In the genomic region with DNA sequence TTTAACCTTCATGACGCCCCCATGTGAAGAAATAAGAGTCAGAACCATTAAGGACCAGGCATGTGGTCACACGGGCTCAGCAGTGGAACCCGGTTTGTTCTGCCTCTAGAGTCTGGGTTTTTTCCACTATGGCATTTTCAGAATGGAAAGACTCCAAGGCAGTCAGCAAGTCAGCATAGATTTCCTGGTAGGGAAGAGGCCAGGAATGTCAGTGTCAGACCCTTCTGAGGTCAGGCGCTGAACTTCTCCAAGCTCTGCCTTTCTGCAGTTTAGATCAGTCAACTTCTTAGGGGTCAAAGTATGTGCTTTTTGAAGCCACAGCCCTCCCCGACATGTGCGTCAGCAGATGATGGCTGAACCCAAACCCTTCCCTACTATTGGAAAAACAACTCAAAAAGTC, we compare ENCODE assay signal across 17 cellular contexts. TPM values are rescaled to one million over a fixed set of nuclear protein-coding genes. Genes with fewer than 3 reads are reported as not detected.
A peak's percentile ranks its signal among the peaks of the same experiment; 100 is the strongest.
DNase-seq lines count a peak whose midpoint lies in the region; ATAC-seq and TF ChIP-seq lines count a peak whose summit lies in the region.
"Had no signal": no experiment of that assay in that cellular context is flagged by ENCODE, and none has a peak within 500 bp of the region (broad histone marks: within the 10 kb centered on the region; RNA-seq: fewer than 3 reads in every experiment).

No MANE protein-coding gene starts in this region.

- H3K4me3 Mint-ChIP-seq in Caco-2 (ENCODE audit: unreplicated experiment) = no peak overlapping the region

- H3K27ac ChIP-seq in left ventricle myocardium inferior (replicated peaks) = peak overlapping the region; percentile 40
- peak overlapping the region; percentile 7 for H3K27ac ChIP-seq in angular gyrus (ENCODE audit: low read depth, low read length)
- H3K27ac ChIP-seq: GM23248 had no signal

- H3K4me1 ChIP-seq in left ventricle myocardium inferior = peaks cover 24% of the 10 kb centered on the region
- peaks cover 6% of the 10 kb centered on the region; the same call in 1 of the 2 replicates for H3K4me1 ChIP-seq in Caco-2
- H3K4me1 ChIP-seq: HAP-1 had no signal

- intact Hi-C loops in left ventricle myocardium inferior (cut with micrococcal nuclease) (no loop called here), left cardiac atrium (cut with DNase I) (loop anchor here in 1 of 2 donors (10.0 kb wide), 1 partner anchor 436 kb away; no protein-coding TSS in a partner anchor), left ventricle myocardium superior (cut with micrococcal nuclease) (no loop called here), Caco-2 (cut with micrococcal nuclease; ENCODE audit: unreplicated experiment) (loop anchor here (10.0 kb wide), 1 partner anchor 74 kb away; the partner anchor contains the start of gene SLC39A11)

- H3K36me3 ChIP-seq in left ventricle myocardium inferior = no peaks in the 10 kb centered on the region
- H3K36me3 ChIP-seq in Caco-2 (ENCODE audit: control insufficient read depth, insufficient read depth, low read length) = no peaks in the 10 kb centered on the region
- H3K36me3 ChIP-seq: HAP-1 had no signal

- CTCF ChIA-PET in Caco-2 (lab: Charles Lee) = no interaction called here

- BruUV-seq in Caco-2 (replicated peaks; lab: Mats Ljungman, UMichigan) = no TSS peak

- no peaks in the 10 kb centered on the region for H3K9me3 Mint-ChIP-seq in Caco-2 (ENCODE audit: unreplicated experiment)

- ATAC-seq in left cardiac atrium (no peak), left ventricle myocardium superior (peak; percentile 47), GM21825 (IDR thresholded peaks at IDR 0.05; ENCODE audit: unreplicated experiment) (no peak), HG02938 (IDR thresholded peaks at IDR 0.05; ENCODE audit: unreplicated experiment) (no peak)

- POLR2A ChIA-PET in Caco-2 (lab: Charles Lee) = no interaction called here

- H3K9me3 ChIP-seq in left ventricle myocardium inferior (replicated peaks) (no peaks in the 10 kb centered on the region), Caco-2 (no peaks in the 10 kb centered on the region)
- H3K9me3 ChIP-seq: HAP-1 had no signal

- H3K27me3 ChIP-seq in left ventricle myocardium inferior (ENCODE audit: low read depth) (peaks cover 61% of the 10 kb centered on the region), Caco-2 (replicated peaks; ENCODE audit: control insufficient read depth, insufficient read depth, low read length) (peaks cover 6% of the 10 kb centered on the region)

- TF ChIP-seq CTCF in left ventricle myocardium inferior (IDR thresholded peaks at IDR 0.05; ENCODE audit: borderline replicate concordance) = no peak
- TF ChIP-seq CTCF in Caco-2 (IDR thresholded peaks at IDR 0.05; ENCODE audit: insufficient read depth in 1 of 2, low read depth in 1 of 2, low read length in 1 of 2, severe bottlenecking in 1 of 2, unreplicated experiment in 1 of 2) = no peak

- H3K27me3 Mint-ChIP-seq in Caco-2 (ENCODE audit: insufficient read depth, unreplicated experiment) = peaks cover 20% of the 10 kb centered on the region

- peaks cover 8% of the 10 kb centered on the region for H3K4me1 Mint-ChIP-seq in Caco-2 (ENCODE audit: low read depth, unreplicated experiment)

- no peaks in the 10 kb centered on the region for H3K36me3 Mint-ChIP-seq in Caco-2 (ENCODE audit: insufficient read depth, unreplicated experiment)

- H3K4me3 ChIP-seq in left ventricle myocardium inferior (no peak overlapping the region), Caco-2 (ENCODE audit: low read depth, low read length) (no peak overlapping the region)
- H3K4me3 ChIP-seq: GM23248, HAP-1 had no signal

- no peak for DNase-seq in left ventricle myocardium inferior
- DNase-seq in left cardiac atrium = no peak
- DNase-seq in left ventricle myocardium superior = no peak
- DNase-seq in Caco-2 = no peak
- DNase-seq: DMS79, GM23248, NCI-H1694 treated with DMSO at 0.1 percent for 48 hours, NCI-H2081 treated with DMSO at 0.1 percent for 48 hours, NCI-H2171 treated with DMSO at 0.1 percent for 48 hours, NCI-H524 treated with DMSO at 0.1 percent for 48 hours, NCI-H82, SHP77 had no signal

- no peak overlapping the region for H3K27ac Mint-ChIP-seq in Caco-2 (ENCODE audit: unreplicated experiment)

RNA-seq across cellular contexts. Expression of gene SSTR2, which starts 3.9 kb away (rescaled TPM):
- total RNA-seq in left ventricle myocardium inferior = 0.69 TPM
- total RNA-seq in left cardiac atrium = 1 to 10 TPM; 1.2 TPM
- total RNA-seq in left ventricle myocardium superior = 0.74 TPM
- total RNA-seq in Caco-2 (2022) = 0.14 and 0.32 TPM in 2 replicates
- total RNA-seq: GM23248, OCI-LY7 had no signal

RNA-seq across cellular contexts. Expression of gene COG1, which starts 24.2 kb away (rescaled TPM):
- total RNA-seq in left ventricle myocardium inferior (44.7 TPM), left cardiac atrium (10 to 100 TPM; 37.4 to 39.6 TPM), left ventricle myocardium superior (58.2 TPM), Caco-2 (2022) (36.8 and 37.3 TPM in 2 replicates)
